8 cellular contexts compared by ENCODE assay signal in the genomic region with DNA sequence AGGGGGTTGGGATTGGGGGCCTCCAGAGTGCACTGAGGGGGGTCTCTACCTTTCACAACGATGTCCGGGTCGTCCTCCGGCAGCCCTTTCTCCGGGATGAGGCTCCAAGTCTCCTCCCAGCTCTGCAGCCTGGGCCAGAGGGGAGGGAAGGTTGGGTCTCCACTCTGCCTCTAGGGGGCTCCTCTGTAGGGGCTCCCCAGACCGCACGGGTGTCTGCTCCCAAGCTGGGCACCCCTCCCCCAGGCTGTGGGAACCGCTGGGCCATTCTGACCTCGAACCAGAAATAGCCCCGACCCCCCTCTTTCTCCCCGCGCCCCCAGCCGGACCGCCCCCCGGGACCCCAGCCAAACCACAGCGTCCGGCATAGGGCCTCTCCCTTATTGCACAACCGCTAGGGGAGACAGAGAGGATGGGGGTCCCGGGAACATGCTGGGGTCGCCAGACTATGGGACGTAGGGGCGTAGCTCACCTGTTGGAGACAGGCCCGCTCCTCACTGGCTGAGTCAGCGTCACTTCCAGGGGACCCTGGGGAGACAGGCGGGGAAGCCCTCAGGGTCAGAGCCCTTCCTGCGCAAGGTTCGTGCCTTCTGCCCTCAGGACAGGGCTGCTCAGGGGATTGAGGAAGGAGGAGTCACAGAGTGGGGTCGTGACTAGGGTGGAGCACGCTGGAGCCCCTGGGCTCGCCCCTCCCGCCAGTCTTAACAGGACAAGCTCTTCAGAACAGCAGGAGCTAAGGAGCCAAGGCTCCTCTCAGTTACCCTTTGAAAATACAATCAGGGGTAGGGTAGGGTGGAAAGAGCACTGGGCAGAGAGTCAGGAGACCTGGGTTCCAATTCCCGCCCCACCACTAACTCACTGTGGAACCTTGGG. TPM values are rescaled to one million over a fixed set of nuclear protein-coding genes. Genes with fewer than 3 reads are reported as not detected.
A peak's percentile ranks its signal among the peaks of the same experiment; 100 is the strongest.
DNase-seq lines count a peak whose midpoint lies in the region; ATAC-seq and TF ChIP-seq lines count a peak whose summit lies in the region.

No MANE protein-coding gene starts in this region.

- peak; percentile 74 for TF ChIP-seq CTCF in GM12874 (IDR thresholded peaks at IDR 0.05; ENCODE audit: insufficient read depth, low read depth, low read length)

- ATAC-seq in natural killer cell treated with Interleukin-12 subunit alpha and Interleukin-12 subunit beta and Interleukin-15 and Interleukin-18, amount 100 ng/mL, for 72 hours: no peak
- ATAC-seq in HG03565 (IDR thresholded peaks at IDR 0.05; ENCODE audit: unreplicated experiment) (no peak), HG02852 (IDR thresholded peaks at IDR 0.05; ENCODE audit: unreplicated experiment) (no peak)

- no peak overlapping the region for H3K4me3 ChIP-seq in SJCRH30

- peaks cover 20 to 23% of the 10 kb centered on the region in 2 donors for H3K27me3 Mint-ChIP-seq in natural killer cell treated with Interleukin-12 subunit alpha and Interleukin-12 subunit beta and Interleukin-15 and Interleukin-18, amount 100 ng/mL, for 72 hours

- H3K4me1 Mint-ChIP-seq in natural killer cell treated with Interleukin-12 subunit alpha and Interleukin-12 subunit beta and Interleukin-15 and Interleukin-18, amount 100 ng/mL, for 72 hours (ENCODE audit: low read depth in 2 of 2): peaks cover 26% of the 10 kb centered on the region in 2 donors

- TF ChIP-seq POLR2A in erythroblast (IDR thresholded peaks at IDR 0.05; ENCODE audit: low read length): peak; percentile 59

- DNase-seq in ACHN (peak; percentile 62), SJCRH30 (peak; percentile 29 to 33), erythroblast (lab: John Stamatoyannopoulos, UW) (peak; percentile 65 to 69), NCI-H446 (lab: John Stamatoyannopoulos, UW) (no peak)
- no peak for DNase-seq in natural killer cell treated with Interleukin-12 subunit alpha and Interleukin-12 subunit beta and Interleukin-15 and Interleukin-18, amount 100 ng/mL, for 72 hours (ENCODE audit: low spot score)

- no peaks in the 10 kb centered on the region for H3K9me3 ChIP-seq in SJCRH30 (replicated peaks)

- no peak overlapping the region for H3K27ac Mint-ChIP-seq in natural killer cell treated with Interleukin-12 subunit alpha and Interleukin-12 subunit beta and Interleukin-15 and Interleukin-18, amount 100 ng/mL, for 72 hours

- H3K9me3 Mint-ChIP-seq in natural killer cell treated with Interleukin-12 subunit alpha and Interleukin-12 subunit beta and Interleukin-15 and Interleukin-18, amount 100 ng/mL, for 72 hours: no peaks in the 10 kb centered on the region

- H3K4me3 Mint-ChIP-seq in natural killer cell treated with Interleukin-12 subunit alpha and Interleukin-12 subunit beta and Interleukin-15 and Interleukin-18, amount 100 ng/mL, for 72 hours: peak overlapping the region; percentile 39

- no peaks in the 10 kb centered on the region for H3K27me3 ChIP-seq in SJCRH30

- H3K4me1 ChIP-seq in SJCRH30: peaks cover 10% of the 10 kb centered on the region; the same call in 1 of the 2 replicates

- no peak overlapping the region for H3K27ac ChIP-seq in SJCRH30

- no peaks in the 10 kb centered on the region for H3K36me3 Mint-ChIP-seq in natural killer cell treated with Interleukin-12 subunit alpha and Interleukin-12 subunit beta and Interleukin-15 and Interleukin-18, amount 100 ng/mL, for 72 hours

- H3K36me3 ChIP-seq in SJCRH30: peaks cover 6% of the 10 kb centered on the region; the same call in 1 of the 2 replicates

- in situ Hi-C loops in ACHN (cut with HindIII; ENCODE audit: low pct_ligation_motif_present, low pct_unique_long_range_greater_than_20kb, low sequenced_read_pairs): no loop called here

RNA-seq across cellular contexts. Expression of gene PLEKHH3, which starts 2.7 kb away (rescaled TPM):
- 10.9 and 13.7 TPM in 2 replicates for total RNA-seq in SJCRH30 (2014; rRNA removed; shearing (Covaris generic))
- total RNA-seq in natural killer cell treated with Interleukin-12 subunit alpha and Interleukin-12 subunit beta and Interleukin-15 and Interleukin-18, amount 100 ng/mL, for 72 hours: under 1 TPM in 1 of 2 donors, not detected in 1; 0.73 TPM

RNA-seq across cellular contexts. Expression of gene CCR10, which starts 7.5 kb away (rescaled TPM):
- total RNA-seq in SJCRH30 (2014; rRNA removed; shearing (Covaris generic)): 0.99 and 1.0 TPM in 2 replicates
- not detected for total RNA-seq in natural killer cell treated with Interleukin-12 subunit alpha and Interleukin-12 subunit beta and Interleukin-15 and Interleukin-18, amount 100 ng/mL, for 72 hours

RNA-seq across cellular contexts. Expression of gene CNTNAP1, which starts 8.2 kb away (rescaled TPM):
- total RNA-seq in SJCRH30 (2014; rRNA removed; shearing (Covaris generic)): 4.0 and 5.0 TPM in 2 replicates
- total RNA-seq in natural killer cell treated with Interleukin-12 subunit alpha and Interleukin-12 subunit beta and Interleukin-15 and Interleukin-18, amount 100 ng/mL, for 72 hours: under 1 TPM; 0.17 to 0.39 TPM

RNA-seq across cellular contexts. Expression of gene TUBG2, which starts 15.0 kb away (rescaled TPM):
- total RNA-seq in SJCRH30 (2014; rRNA removed; shearing (Covaris generic)): 6.2 and 10.4 TPM in 2 replicates
- total RNA-seq in natural killer cell treated with Interleukin-12 subunit alpha and Interleukin-12 subunit beta and Interleukin-15 and Interleukin-18, amount 100 ng/mL, for 72 hours: 1 to 10 TPM; 3.9 to 8.0 TPM

Comparison
In these comparisons a context has a peak if more than half of its experiments do, and no peak if none do; other contexts are left out.
1. DNase-seq: peak in ACHN (single experiment), SJCRH30 (2 of 2) and erythroblast (2 of 2); none in natural killer cell treated with Interleukin-12 subunit alpha and Interleukin-12 subunit beta and Interleukin-15 and Interleukin-18, amount 100 ng/mL, for 72 hours (single experiment) and NCI-H446 (0 of 2).